Comparison of ENCODE assay signal across 24 cellular contexts in genomic region chr3:56197991-56198390, GRCh38.
"Had no signal": no experiment of that assay in that cellular context is flagged by ENCODE, and none has a peak within 500 bp of the region (broad histone marks: within the 10 kb centered on the region; RNA-seq: fewer than 3 reads in every experiment).

No MANE protein-coding gene starts in this region.

- H3K4me3 Mint-ChIP-seq: activated CD4-positive, alpha-beta memory T cell treated with anti-CD3 and anti-CD28 coated beads, Interleukin-2, amount 10 ng/mL, durations not matched to agents 7 days and 5 days; activated CD4-positive, alpha-beta T cell treated with anti-CD3 and anti-CD28 coated beads, Interleukin-2, amount 10 ng/mL, durations not matched to agents 24 days and 14 days; activated T-cell treated with anti-CD3 and anti-CD28 coated beads, Interleukin-2, amount 50 U/mL, for 72 hours; brain; effector memory CD8-positive, alpha-beta T cell; nephron progenitor cell; T-cell; T-helper 2 cell treated with Interferon-gamma antibody and Interleukin-4, amounts not matched to agents 5 μg/mL and 100 μg/mL, for 36 hours had no signal

- H3K27ac ChIP-seq: heart left ventricle, lower lobe of right lung, spleen, tibial artery, VCaP had no signal

- DNase-seq: activated CD4-positive, alpha-beta memory T cell treated with anti-CD3 and anti-CD28 coated beads, Interleukin-2, amount 10 ng/mL, durations not matched to agents 7 days and 5 days; activated CD4-positive, alpha-beta T cell treated with anti-CD3 and anti-CD28 coated beads, Interleukin-2, amount 10 ng/mL, durations not matched to agents 24 days and 14 days; activated gamma-delta T cell; activated naive CD4-positive, alpha-beta T cell treated with anti-CD3 and anti-CD28 coated beads, Interleukin-2, amount 50 U/mL, for 16 hours; activated T-cell treated with anti-CD3 and anti-CD28 coated beads, Interleukin-2, amount 50 U/mL, for 72 hours; aorta; effector memory CD8-positive, alpha-beta T cell; esophagus squamous epithelium; heart left ventricle; left cardiac atrium; lower lobe of right lung; mesendoderm; mucosa of descending colon; nephron progenitor cell; nucleus accumbens; spleen; stimulated activated CD4-positive, alpha-beta T cell treated with anti-CD3 and anti-CD28 coated beads, Interleukin-4, amount 100 ng/mL, for 1 hour; stimulated activated naive CD4-positive, alpha-beta T cell; T-cell; tibial artery had no signal

- H3K9me3 Mint-ChIP-seq: activated CD4-positive, alpha-beta memory T cell treated with anti-CD3 and anti-CD28 coated beads, Interleukin-2, amount 10 ng/mL, durations not matched to agents 7 days and 5 days; activated CD4-positive, alpha-beta T cell treated with anti-CD3 and anti-CD28 coated beads, Interleukin-2, amount 10 ng/mL, durations not matched to agents 24 days and 14 days; activated T-cell treated with anti-CD3 and anti-CD28 coated beads, Interleukin-2, amount 50 U/mL, for 72 hours; brain; nephron progenitor cell; T-helper 2 cell treated with Interferon-gamma antibody and Interleukin-4, amounts not matched to agents 5 μg/mL and 100 μg/mL, for 36 hours had no signal

- H3K4me1 Mint-ChIP-seq: activated CD4-positive, alpha-beta memory T cell treated with anti-CD3 and anti-CD28 coated beads, Interleukin-2, amount 10 ng/mL, durations not matched to agents 7 days and 5 days; activated CD4-positive, alpha-beta T cell treated with anti-CD3 and anti-CD28 coated beads, Interleukin-2, amount 10 ng/mL, durations not matched to agents 24 days and 14 days; T-cell had no signal

- H3K27me3 ChIP-seq: esophagus squamous epithelium, gastroesophageal sphincter, heart left ventricle, spleen, tibial artery had no signal

- H3K36me3 Mint-ChIP-seq: brain, T-cell had no signal

- H3K36me3 ChIP-seq: esophagus squamous epithelium, gastroesophageal sphincter, heart left ventricle, lower lobe of right lung, spleen, tibial artery had no signal

- H3K4me3 ChIP-seq: esophagus squamous epithelium, gastroesophageal sphincter, heart left ventricle, lower lobe of right lung, mucosa of descending colon, spleen, tibial artery had no signal

- H3K27ac Mint-ChIP-seq: activated CD4-positive, alpha-beta memory T cell treated with anti-CD3 and anti-CD28 coated beads, Interleukin-2, amount 10 ng/mL, durations not matched to agents 7 days and 5 days; activated CD4-positive, alpha-beta T cell treated with anti-CD3 and anti-CD28 coated beads, Interleukin-2, amount 10 ng/mL, durations not matched to agents 24 days and 14 days; activated T-cell treated with anti-CD3 and anti-CD28 coated beads, Interleukin-2, amount 50 U/mL, for 72 hours; brain; effector memory CD8-positive, alpha-beta T cell; nephron progenitor cell; T-cell; T-helper 2 cell treated with Interferon-gamma antibody and Interleukin-4, amounts not matched to agents 5 μg/mL and 100 μg/mL, for 36 hours had no signal

- H3K27me3 Mint-ChIP-seq: activated CD4-positive, alpha-beta memory T cell treated with anti-CD3 and anti-CD28 coated beads, Interleukin-2, amount 10 ng/mL, durations not matched to agents 7 days and 5 days; effector memory CD8-positive, alpha-beta T cell had no signal

- H3K9me3 ChIP-seq: esophagus squamous epithelium, gastroesophageal sphincter, heart left ventricle, lower lobe of right lung, mucosa of descending colon, spleen, tibial artery had no signal

- H3K4me1 ChIP-seq: spleen, tibial artery had no signal
